27 cellular contexts compared by ENCODE assay signal in genomic region chr7:17722798-17723197, GRCh38.
"Had no signal": no experiment of that assay in that cellular context is flagged by ENCODE, and none has a peak within 500 bp of the region (broad histone marks: within the 10 kb centered on the region; RNA-seq: fewer than 3 reads in every experiment).

No MANE protein-coding gene starts in this region.

- H3K27ac Mint-ChIP-seq: activated CD8-positive, alpha-beta T cell treated with anti-CD3 and anti-CD28 coated beads for 36 hours; activated naive CD4-positive, alpha-beta T cell treated with anti-CD3 and anti-CD28 coated beads, Interleukin-2, amount 10 ng/mL, durations not matched to agents 7 days and 5 days; activated naive CD8-positive, alpha-beta T cell treated with anti-CD3 and anti-CD28 coated beads for 36 hours; activated T-cell treated with anti-CD3 and anti-CD28 coated beads, Interleukin-2, amount 50 U/mL, for 72 hours; activated T-helper 2 cell treated with anti-CD3 and anti-CD28 coated beads, Interferon-gamma antibody, Interleukin-2, Interleukin-4, amounts not matched to agents 10 μg/mL and 5 μg/mL and 100 μg/mL, durations not matched to agents 14 hours and 24 hours and 36 hours; IgD-negative memory B cell; T-helper 17 cell had no signal

- H3K4me1 Mint-ChIP-seq: activated naive CD4-positive, alpha-beta T cell treated with anti-CD3 and anti-CD28 coated beads, Interleukin-2, amount 10 ng/mL, durations not matched to agents 7 days and 5 days; activated naive CD8-positive, alpha-beta T cell treated with anti-CD3 and anti-CD28 coated beads for 36 hours; IgD-negative memory B cell; T-helper 17 cell had no signal

- H3K9me3 ChIP-seq: breast epithelium, SJSA1 had no signal

- H3K4me1 ChIP-seq: breast epithelium, SJSA1 had no signal

- ATAC-seq: activated CD8-positive, alpha-beta T cell treated with anti-CD3 and anti-CD28 coated beads for 36 hours; activated T-cell treated with anti-CD3 and anti-CD28 coated beads, Interleukin-2, amount 50 U/mL, for 72 hours; SK-N-SH treated with all-trans-retinoic acid at 6 μM for 48 hours; T-helper 17 cell had no signal

- H3K4me3 ChIP-seq: breast epithelium, SJSA1 had no signal

- DNase-seq: activated CD4-positive, CD25-positive, alpha-beta regulatory T cell; activated CD8-positive, alpha-beta memory T cell treated with anti-CD3 and anti-CD28 coated beads, Interleukin-2, amount 50 U/mL, for 4 hours; activated CD8-positive, alpha-beta T cell treated with anti-CD3 and anti-CD28 coated beads for 36 hours; activated gamma-delta T cell treated with Interleukin-2 at 50 U/mL for 16 hours; activated naive CD4-positive, alpha-beta T cell treated with anti-CD3 and anti-CD28 coated beads, Interleukin-2, amount 10 ng/mL, durations not matched to agents 7 days and 5 days; activated naive CD8-positive, alpha-beta T cell treated with anti-CD3 and anti-CD28 coated beads for 36 hours; activated T-cell treated with anti-CD3 and anti-CD28 coated beads, Interleukin-2, amount 50 U/mL, for 72 hours; anterior cingulate cortex; central memory CD4-positive, alpha-beta T cell; KG1; NCI-H1092 treated with DMSO at 0.1 percent for 48 hours; NCI-H1417 treated with DMSO at 0.1 percent for 48 hours; NCI-H1694; NCI-H2029; NCI-H2107; NCI-H226; NCI-H510A treated with DMSO at 0.1 percent for 48 hours; SHP77; SW 1271; T-helper 17 cell; T-helper 9 cell had no signal

- H3K4me3 Mint-ChIP-seq: activated CD8-positive, alpha-beta T cell treated with anti-CD3 and anti-CD28 coated beads for 36 hours; activated naive CD4-positive, alpha-beta T cell treated with anti-CD3 and anti-CD28 coated beads, Interleukin-2, amount 10 ng/mL, durations not matched to agents 7 days and 5 days; activated naive CD8-positive, alpha-beta T cell treated with anti-CD3 and anti-CD28 coated beads for 36 hours; activated T-cell treated with anti-CD3 and anti-CD28 coated beads, Interleukin-2, amount 50 U/mL, for 72 hours; IgD-negative memory B cell; T-helper 17 cell had no signal

- H3K36me3 Mint-ChIP-seq: activated naive CD4-positive, alpha-beta T cell treated with anti-CD3 and anti-CD28 coated beads, Interleukin-2, amount 10 ng/mL, durations not matched to agents 7 days and 5 days; activated naive CD8-positive, alpha-beta T cell treated with anti-CD3 and anti-CD28 coated beads for 36 hours; IgD-negative memory B cell had no signal

- H3K27ac ChIP-seq: breast epithelium, SJSA1 had no signal

- H3K27me3 Mint-ChIP-seq: activated CD8-positive, alpha-beta T cell treated with anti-CD3 and anti-CD28 coated beads for 36 hours; activated naive CD8-positive, alpha-beta T cell treated with anti-CD3 and anti-CD28 coated beads for 36 hours had no signal

- H3K36me3 ChIP-seq: breast epithelium, SJSA1 had no signal

- H3K27me3 ChIP-seq: breast epithelium, SJSA1 had no signal

- H3K9me3 Mint-ChIP-seq: activated CD8-positive, alpha-beta T cell treated with anti-CD3 and anti-CD28 coated beads for 36 hours; activated naive CD4-positive, alpha-beta T cell treated with anti-CD3 and anti-CD28 coated beads, Interleukin-2, amount 10 ng/mL, durations not matched to agents 7 days and 5 days; activated naive CD8-positive, alpha-beta T cell treated with anti-CD3 and anti-CD28 coated beads for 36 hours; activated T-cell treated with anti-CD3 and anti-CD28 coated beads, Interleukin-2, amount 50 U/mL, for 72 hours; activated T-helper 2 cell treated with anti-CD3 and anti-CD28 coated beads, Interferon-gamma antibody, Interleukin-2, Interleukin-4, amounts not matched to agents 10 μg/mL and 5 μg/mL and 100 μg/mL, durations not matched to agents 14 hours and 24 hours and 36 hours had no signal

- FAIRE-seq: RCC 7860 had no signal
